17 cellular contexts compared by ENCODE assay signal in genomic region chr13:112186091-112186490, GRCh38.
DNase-seq lines count a peak whose midpoint lies in the region; ATAC-seq and TF ChIP-seq lines count a peak whose summit lies in the region.
"Had no signal": no experiment of that assay in that cellular context is flagged by ENCODE, and none has a peak within 500 bp of the region (broad histone marks: within the 10 kb centered on the region; RNA-seq: fewer than 3 reads in every experiment).

No MANE protein-coding gene starts in this region.

- no peaks in the 10 kb centered on the region for H3K36me3 Mint-ChIP-seq in endodermal cell (ENCODE audit: low read depth)
- H3K36me3 Mint-ChIP-seq in activated T-cell treated with anti-CD3 and anti-CD28 coated beads, Interleukin-2, amount 50 U/mL, for 4 hours (ENCODE audit: insufficient read depth), result no peaks in the 10 kb centered on the region
- H3K36me3 Mint-ChIP-seq: CD14-positive monocyte; CD8-positive, alpha-beta memory T cell had no signal

- 91 to 96% methylated on average over 5 to 6 of the region's 6 CpGs for WGBS in endodermal cell (ENCODE audit: insufficient coverage in 1 of 2, insufficient read length in 1 of 2), 2 experiments

- no peaks in the 10 kb centered on the region for H3K4me1 ChIP-seq in DND-41 (ENCODE audit: insufficient read depth, low read length)
- no peaks in the 10 kb centered on the region for H3K4me1 ChIP-seq in endodermal cell (ENCODE audit: control insufficient read depth, insufficient read depth, low read length)

- no peak overlapping the region for H3K27ac Mint-ChIP-seq in endodermal cell
- H3K27ac Mint-ChIP-seq: CD14-positive monocyte; CD4-positive, alpha-beta T cell; CD8-positive, alpha-beta memory T cell; GM23338; H9 had no signal

- H3K27me3 ChIP-seq in DND-41 (ENCODE audit: insufficient read depth, low read length, poor library complexity), result no peaks in the 10 kb centered on the region
- no peaks in the 10 kb centered on the region for H3K27me3 ChIP-seq in endodermal cell (ENCODE audit: control insufficient read depth, insufficient read depth, low read length, poor library complexity, severe bottlenecking)

- peaks cover 3% of the 10 kb centered on the region for H3K27me3 Mint-ChIP-seq in endodermal cell (ENCODE audit: insufficient read depth)
- H3K27me3 Mint-ChIP-seq in activated T-cell treated with anti-CD3 and anti-CD28 coated beads, Interleukin-2, amount 50 U/mL, for 4 hours (ENCODE audit: low read depth), result no peaks in the 10 kb centered on the region
- H3K27me3 Mint-ChIP-seq: CD4-positive, alpha-beta T cell had no signal

- intact Hi-C loops in posterior vena cava (cut with DNase I), result no loop called here

- H3K27ac ChIP-seq in DND-41 (ENCODE audit: low read length), result no peak overlapping the region
- H3K27ac ChIP-seq in endodermal cell (ENCODE audit: low read depth, low read length), result no peak overlapping the region

- H3K9ac ChIP-seq in DND-41 (ENCODE audit: low read depth, low read length) (no peak overlapping the region), endodermal cell (ENCODE audit: extremely low read depth, low read length, poor library complexity, severe bottlenecking) (no peak overlapping the region)

- no peaks in the 10 kb centered on the region for H3K9me3 ChIP-seq in DND-41 (ENCODE audit: insufficient read depth, low read length, severe bottlenecking)
- no peaks in the 10 kb centered on the region for H3K9me3 ChIP-seq in endodermal cell (ENCODE audit: control insufficient read depth, low read length)

- peaks cover 2% of the 10 kb centered on the region; the same call in 1 of the 2 replicates for H4K20me1 ChIP-seq in DND-41 (ENCODE audit: insufficient read depth, low read length)

- H3K36me3 ChIP-seq in DND-41 (ENCODE audit: insufficient read depth, low read length) (no peaks in the 10 kb centered on the region), endodermal cell (ENCODE audit: control insufficient read depth, insufficient read depth, low read length) (no peaks in the 10 kb centered on the region)

- H3K79me2 ChIP-seq in DND-41 (ENCODE audit: insufficient read depth, low read length), result no peaks in the 10 kb centered on the region

- TF ChIP-seq CTCF in DND-41 (IDR thresholded peaks at IDR 0.05; ENCODE audit: borderline replicate concordance, extremely low read depth, low read length, poor library complexity, severe bottlenecking), result no peak
- no peak for TF ChIP-seq CTCF in endodermal cell (conservative IDR thresholded peaks at IDR 0.05)

- H3K9me3 Mint-ChIP-seq in endodermal cell, result no peaks in the 10 kb centered on the region
- H3K9me3 Mint-ChIP-seq in activated T-cell treated with anti-CD3 and anti-CD28 coated beads, Interleukin-2, amount 50 U/mL, for 4 hours, result no peaks in the 10 kb centered on the region
- H3K9me3 Mint-ChIP-seq: GM23338 had no signal

- ATAC-seq in DND-41 (ENCODE audit: insufficient read depth, low read depth), result peak; percentile 45; the same call in 1 of the 3 replicates
- ATAC-seq in activated T-cell treated with anti-CD3 and anti-CD28 coated beads, Interleukin-2, amount 50 U/mL, for 4 hours, result no peak
- ATAC-seq in GM18861 (IDR thresholded peaks at IDR 0.05; ENCODE audit: unreplicated experiment), result no peak
- ATAC-seq: GM12878, GM23338, HCT116 had no signal

- TF ChIP-seq POLR2A in erythroblast (IDR thresholded peaks at IDR 0.05; ENCODE audit: low read length), result no peak

- H3K4me3 ChIP-seq in DND-41 (ENCODE audit: low read depth in 1 of 2, low read length in 2 of 2), result no peak overlapping the region
- no peak overlapping the region for H3K4me3 ChIP-seq in endodermal cell (ENCODE audit: low read length)
- H3K4me3 ChIP-seq: GM12878, GM23338 had no signal

- H2AFZ ChIP-seq in DND-41 (ENCODE audit: low read depth, low read length), result no peak overlapping the region
- H2AFZ ChIP-seq: GM23338 had no signal

- no peaks in the 10 kb centered on the region for H3K4me1 Mint-ChIP-seq in endodermal cell
- H3K4me1 Mint-ChIP-seq in activated T-cell treated with anti-CD3 and anti-CD28 coated beads, Interleukin-2, amount 50 U/mL, for 4 hours (ENCODE audit: low read depth), result no peaks in the 10 kb centered on the region
- H3K4me1 Mint-ChIP-seq: CD8-positive, alpha-beta memory T cell had no signal

- DNase-seq in DND-41, result peak; percentile 12
- DNase-seq in endodermal cell, result peak; percentile 22
- DNase-seq in posterior vena cava (ENCODE audit: low spot score), result peak; percentile 61
- no peak for DNase-seq in activated T-cell treated with anti-CD3 and anti-CD28 coated beads, Interleukin-2, amount 50 U/mL, for 4 hours
- no peak for DNase-seq in erythroblast (lab: John Stamatoyannopoulos, UW)
- no peak for DNase-seq in mucosa of gallbladder (ENCODE audit: low spot score)
- DNase-seq: CD4-positive, alpha-beta T cell; CD8-positive, alpha-beta memory T cell; DMS 273 treated with DMSO at 0.1 percent for 48 hours; EL; GDM1; H9 had no signal

- no peak overlapping the region for H3K4me3 Mint-ChIP-seq in endodermal cell
- no peak overlapping the region for H3K4me3 Mint-ChIP-seq in activated T-cell treated with anti-CD3 and anti-CD28 coated beads, Interleukin-2, amount 50 U/mL, for 4 hours
- H3K4me3 Mint-ChIP-seq: CD14-positive monocyte; CD4-positive, alpha-beta T cell; CD8-positive, alpha-beta memory T cell; GM23338; H9 had no signal

- H3K4me2 ChIP-seq in DND-41 (ENCODE audit: insufficient read depth, low read length), result no peak overlapping the region
- H3K4me2 ChIP-seq: GM23338 had no signal

Comparison
In these comparisons a context has a peak if more than half of its experiments do, and no peak if none do; other contexts are left out.
1. DNase-seq: peak in DND-41 (single experiment), endodermal cell (single experiment) and posterior vena cava (single experiment); none in activated T-cell treated with anti-CD3 and anti-CD28 coated beads, Interleukin-2, amount 50 U/mL, for 4 hours (single experiment), erythroblast (0 of 2) and mucosa of gallbladder (single experiment).